In genomic region chr1:66266756-66267155, GRCh38 we compare ENCODE assay signal across 15 cellular contexts.
DNase-seq lines count a peak whose midpoint lies in the region; ATAC-seq and TF ChIP-seq lines count a peak whose summit lies in the region.
"Had no signal": no experiment of that assay in that cellular context is flagged by ENCODE, and none has a peak within 500 bp of the region (broad histone marks: within the 10 kb centered on the region; RNA-seq: fewer than 3 reads in every experiment).

No MANE protein-coding gene starts in this region.

- DNase-seq in EH (ENCODE audit: low read depth) = peak; percentile 58
- DNase-seq in NCI-H345 treated with DMSO at 0.1 percent for 48 hours (lab: John Stamatoyannopoulos, UW; ENCODE audit: unreplicated experiment) = peak; percentile 71
- DNase-seq in dorsolateral prefrontal cortex = no peak
- DNase-seq in psoas muscle = no peak
- no peak for DNase-seq in ascending aorta (ENCODE audit: low spot score in 2 of 2)
- no peak for DNase-seq in mesenteric fat pad (ENCODE audit: low spot score)
- DNase-seq: activated CD4-positive, alpha-beta memory T cell treated with anti-CD3 and anti-CD28 coated beads, Interleukin-2, amount 10 ng/mL, durations not matched to agents 7 days and 5 days; CD4-positive, CD25-positive, alpha-beta regulatory T cell; DND-41; foreskin melanocyte; MV-4-11; stimulated activated CD4-positive, alpha-beta T cell treated with anti-CD3 and anti-CD28 coated beads, Interleukin-15, amount 100 ng/mL, for 24 hours had no signal

- H3K4me3 ChIP-seq in dorsolateral prefrontal cortex = no peak overlapping the region
- peak overlapping the region; percentile 54 for H3K4me3 ChIP-seq in psoas muscle
- H3K4me3 ChIP-seq in ascending aorta = no peak overlapping the region
- H3K4me3 ChIP-seq: suprapubic skin had no signal

- H3K36me3 ChIP-seq in psoas muscle (ENCODE audit: insufficient read depth in 1 of 2, low read depth in 1 of 2) = no peaks in the 10 kb centered on the region
- no peaks in the 10 kb centered on the region for H3K36me3 ChIP-seq in ascending aorta
- H3K36me3 ChIP-seq: suprapubic skin had no signal

- no peaks in the 10 kb centered on the region for H3K9me3 ChIP-seq in psoas muscle
- H3K9me3 ChIP-seq in ascending aorta = no peaks in the 10 kb centered on the region
- H3K9me3 ChIP-seq: suprapubic skin had no signal

- intact Hi-C loops in dorsolateral prefrontal cortex (cut with DNase I) (no loop called here), psoas muscle (cut with DNase I) (no loop called here), ascending aorta (cut with DNase I) (loop anchor here (10.0 kb wide), 1 partner anchor 842 kb away; the partner anchor contains the start of genes LEPR and LEPROT)

- no peak for TF ChIP-seq CTCF in dorsolateral prefrontal cortex (IDR thresholded peaks at IDR 0.05 in 54 of 56, conservative IDR thresholded peaks at IDR 0.05 in 2 of 56; ENCODE audit: low read depth in 1 of 56, partially characterized antibody in 56 of 56)
- no peak for TF ChIP-seq CTCF in psoas muscle (IDR thresholded peaks at IDR 0.05)
- TF ChIP-seq CTCF in ascending aorta (IDR thresholded peaks at IDR 0.05) = no peak

- no peaks in the 10 kb centered on the region for H3K27me3 ChIP-seq in dorsolateral prefrontal cortex
- no peaks in the 10 kb centered on the region for H3K27me3 ChIP-seq in psoas muscle (ENCODE audit: insufficient read depth in 3 of 3, low read length in 2 of 3)
- no peaks in the 10 kb centered on the region for H3K27me3 ChIP-seq in ascending aorta
- H3K27me3 ChIP-seq: suprapubic skin had no signal

- 21 to 28% (median 28%) methylated on average over 3 of the region's 3 CpGs for WGBS in psoas muscle, 3 donors

- H3K4me1 ChIP-seq in psoas muscle (peaks cover 72% of the 10 kb centered on the region), ascending aorta (peaks cover 8 to 12% of the 10 kb centered on the region in 2 donors)

- H3K27ac ChIP-seq in dorsolateral prefrontal cortex (peak overlapping the region in 53 of 59 donors; percentile 0 to 97 (median 61)), psoas muscle (peak overlapping the region; percentile 88), ascending aorta (no peak overlapping the region)
- H3K27ac ChIP-seq: suprapubic skin had no signal

- ATAC-seq in psoas muscle (no peak), HG03280 (IDR thresholded peaks at IDR 0.05; ENCODE audit: unreplicated experiment) (no peak)
- ATAC-seq: HepG2 had no signal

Comparison
In these comparisons a context has a peak if more than half of its experiments do, and no peak if none do; other contexts are left out.
1. DNase-seq: peak in EH (single experiment) and NCI-H345 treated with DMSO at 0.1 percent for 48 hours (single experiment); none in dorsolateral prefrontal cortex (0 of 10), psoas muscle (0 of 2), ascending aorta (0 of 2) and mesenteric fat pad (single experiment).
2. H3K27ac ChIP-seq: peak in dorsolateral prefrontal cortex (53 of 59) and psoas muscle (single experiment); none in ascending aorta (0 of 2).